ENCODE assay signal across 26 cellular contexts in the genomic region with DNA sequence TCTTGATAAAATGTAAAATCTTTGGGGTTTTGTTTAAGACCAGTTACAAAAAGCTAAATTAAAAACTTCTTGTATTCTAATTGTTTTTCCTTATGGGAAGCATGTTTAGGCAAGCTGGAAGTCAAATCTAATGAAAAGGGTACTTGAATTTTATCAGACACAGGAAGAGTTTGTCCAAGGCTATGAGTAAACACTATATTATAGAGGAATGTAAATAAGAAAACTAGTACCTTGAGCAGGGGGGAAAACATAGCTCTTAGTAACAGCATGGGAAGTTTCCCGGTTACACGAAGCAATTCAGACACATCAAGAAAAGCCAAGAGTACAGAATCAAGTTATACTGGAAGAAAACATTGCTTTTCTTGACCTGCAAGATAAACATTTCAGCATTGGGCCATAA.
"Had no signal": no experiment of that assay in that cellular context is flagged by ENCODE, and none has a peak within 500 bp of the region (broad histone marks: within the 10 kb centered on the region; RNA-seq: fewer than 3 reads in every experiment).

No MANE protein-coding gene starts in this region.

- FAIRE-seq: endometrium, islet of Langerhans, keratinocyte had no signal

- DNase-seq: colonic mucosa; cortex of kidney; effector CD8-positive, alpha-beta T cell; effector memory CD8-positive, alpha-beta T cell; endodermal cell; erythroblast; esophagus squamous epithelium; foreskin fibroblast; foreskin melanocyte; gastrocnemius medialis; glutamatergic neuron; head of caudate nucleus; heart right ventricle; hippocampal formation; left cardiac atrium; left lung; left ventricle myocardium superior; lower lobe of right lung; mesenchymal stem cell; mucosa of descending colon; naive B cell had no signal

- ATAC-seq: effector memory CD8-positive, alpha-beta T cell; esophagus mucosa; gastrocnemius medialis; heart right ventricle; left cardiac atrium; left lung; left ventricle myocardium superior; mucosa of descending colon had no signal

- H3K9me3 ChIP-seq: colonic mucosa, esophagus squamous epithelium, gastrocnemius medialis, lower lobe of right lung, mucosa of descending colon had no signal

- H3K4me3 ChIP-seq: colonic mucosa, esophagus squamous epithelium, gastrocnemius medialis, heart right ventricle, left lung, lower lobe of right lung, mucosa of descending colon had no signal

- H3K27ac ChIP-seq: colonic mucosa, epithelial cell of prostate, esophagus squamous epithelium, gastrocnemius medialis, heart right ventricle, left lung, lower lobe of right lung had no signal

- H3K4me1 ChIP-seq: colonic mucosa, esophagus squamous epithelium, gastrocnemius medialis, heart right ventricle, left lung, lower lobe of right lung had no signal

- H3K27me3 ChIP-seq: colonic mucosa, gastrocnemius medialis, left lung had no signal

- H3K36me3 ChIP-seq: colonic mucosa, esophagus squamous epithelium, gastrocnemius medialis, heart right ventricle, left lung, lower lobe of right lung had no signal
